ENCODE assay signal across 1 cellular context in genomic region chr9:134326754-134327526, GRCh38.
TF ChIP-seq lines count a peak whose summit lies in the region.

No MANE protein-coding gene starts in this region.

TF ChIP-seq in IMR-90, 13 proteins besides CTCF, POLR2A, EP300 and RAD21 (continued from another document):
- TF ChIP-seq, protein P1, sequence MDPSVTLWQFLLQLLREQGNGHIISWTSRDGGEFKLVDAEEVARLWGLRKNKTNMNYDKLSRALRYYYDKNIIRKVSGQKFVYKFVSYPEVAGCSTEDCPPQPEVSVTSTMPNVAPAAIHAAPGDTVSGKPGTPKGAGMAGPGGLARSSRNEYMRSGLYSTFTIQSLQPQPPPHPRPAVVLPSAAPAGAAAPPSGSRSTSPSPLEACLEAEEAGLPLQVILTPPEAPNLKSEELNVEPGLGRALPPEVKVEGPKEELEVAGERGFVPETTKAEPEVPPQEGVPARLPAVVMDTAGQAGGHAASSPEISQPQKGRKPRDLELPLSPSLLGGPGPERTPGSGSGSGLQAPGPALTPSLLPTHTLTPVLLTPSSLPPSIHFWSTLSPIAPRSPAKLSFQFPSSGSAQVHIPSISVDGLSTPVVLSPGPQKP (IDR thresholded peaks at IDR 0.05; ENCODE audit: borderline replicate concordance, low read depth, low read length) = no peak
- TF ChIP-seq SMC3 (IDR thresholded peaks at IDR 0.05; ENCODE audit: low read depth, low read length) (no peak), RCOR1 (IDR thresholded peaks at IDR 0.05; ENCODE audit: insufficient replicate concordance, low read length) (no peak)
